8 cellular contexts compared by ENCODE assay signal in genomic region chr1:62508187-62508758, GRCh38.
DNase-seq lines count a peak whose midpoint lies in the region; ATAC-seq, FAIRE-seq and TF ChIP-seq lines count a peak whose summit lies in the region.

No MANE protein-coding gene starts in this region.

- H3K9ac ChIP-seq in GM12878 (ENCODE audit: control insufficient read depth, insufficient read depth, low read length) = no peak overlapping the region

- no peaks in the 10 kb centered on the region for H3K9me3 ChIP-seq in GM12878 (replicated peaks; ENCODE audit: control insufficient read depth, insufficient read depth, low read length)

- TF ChIP-seq POLR2A in GM12878 (IDR thresholded peaks at IDR 0.05; ENCODE audit: low read depth, low read length) = no peak

- TF ChIP-seq EP300 in GM12878 (IDR thresholded peaks at IDR 0.05; ENCODE audit: borderline replicate concordance in 1 of 2, control insufficient read depth in 1 of 2, low read depth in 2 of 2, low read length in 2 of 2) = no peak

- DNase-seq in ELR (ENCODE audit: low read depth) = peak; percentile 61
- peak; percentile 55 for DNase-seq in NCI-H1694 (lab: John Stamatoyannopoulos, UW)
- DNase-seq in GM12878 (ENCODE audit: low read depth, low spot score) = peak; percentile 9
- no peak for DNase-seq in left lobe of liver (ENCODE audit: low spot score)
- DNase-seq in mesenteric fat pad (ENCODE audit: low spot score) = no peak
- no peak for DNase-seq in activated CD4-positive, CD25-positive, alpha-beta regulatory T cell treated with anti-CD3 and anti-CD28 coated beads, Interleukin-2, amount 50 U/mL, for 72 hours

- H3K36me3 ChIP-seq in GM12878 (ENCODE audit: control insufficient read depth in 2 of 2, insufficient read depth in 2 of 2, low read length in 1 of 2) = peaks cover 0 to 3% of the 10 kb centered on the region in 2 experiments; a peak in 1 of 4 replicates

- no peak overlapping the region for H3K27ac ChIP-seq in 22Rv1
- no peak overlapping the region for H3K27ac ChIP-seq in GM12878 (ENCODE audit: control insufficient read depth, insufficient read depth)

- H4K20me1 ChIP-seq in GM12878 (ENCODE audit: control insufficient read depth, insufficient read depth) = no peaks in the 10 kb centered on the region

- H3K4me3 ChIP-seq in GM12878 = no peak overlapping the region

- TF ChIP-seq RAD21 in GM12878 (IDR thresholded peaks at IDR 0.05; ENCODE audit: insufficient read depth, low read depth, low read length) = peak; percentile 88

- RAD21 ChIA-PET in GM12878 (lab: Charles Lee; ENCODE audit: unreplicated experiment) = interaction anchor here (0.6 to 5.5 kb wide), 14 partner anchors 8 to 333 kb away, joined by 3 to 156 read pairs (median 4); no protein-coding TSS in a partner anchor

- no peak overlapping the region for H2AFZ ChIP-seq in GM12878 (ENCODE audit: control insufficient read depth, low read depth, low read length)

- in situ Hi-C loops in GM12878 (cut with MboI) = loop anchor here (5.0 kb wide), 1 partner anchor 239 kb away; no protein-coding TSS in a partner anchor

- WGBS in GM12878 (ENCODE audit: insufficient coverage, insufficient replicate concordance, low lambda C conversion rate, missing lambda C conversion rate) = 39% methylated on average over 1 of the region's 1 CpG

- POLR2A ChIA-PET in GM12878 (lab: Charles Lee) = interaction anchor here (0.6 kb wide), 1 partner anchor 31 kb away, joined by 3 read pairs; no protein-coding TSS in a partner anchor

- TF ChIP-seq CTCF in 22Rv1 (IDR thresholded peaks at IDR 0.05) = peak; percentile 84
- peak; percentile 58 to 68 (median 60) for TF ChIP-seq CTCF in GM12878 (IDR thresholded peaks at IDR 0.05 in 2 of 3, conservative IDR thresholded peaks at IDR 0.05 in 1 of 3; ENCODE audit: control insufficient read depth in 2 of 3, extremely low read depth in 1 of 3, insufficient read depth in 1 of 3, low read depth in 3 of 3, low read length in 3 of 3)

- H3K4me2 ChIP-seq in GM12878 (ENCODE audit: control insufficient read depth, insufficient read depth) = no peak overlapping the region

- peak; percentile 59 for FAIRE-seq in GM12878 (lab: Jason Lieb, UNC)

- intact Hi-C loops in GM12878 (cut with micrococcal nuclease; ENCODE audit: unreplicated experiment) = loop anchor here (1.0 to 10.0 kb wide), 2 partner anchors 238 to 337 kb away; no protein-coding TSS in a partner anchor

- no TSS peak for BruUV-seq in GM12878 (replicated peaks; lab: Mats Ljungman, UMichigan)

- no peaks in the 10 kb centered on the region for H3K27me3 ChIP-seq in GM12878 (replicated peaks in 1 of 2; ENCODE audit: control insufficient read depth in 2 of 2, insufficient read depth in 2 of 2, low read length in 1 of 2)

- ATAC-seq in GM12878 (peak; percentile 68), left lobe of liver (peak; percentile 76), GM21825 (IDR thresholded peaks at IDR 0.05; ENCODE audit: unreplicated experiment) (no peak)

- H3K79me2 ChIP-seq in GM12878 (ENCODE audit: control insufficient read depth, insufficient read depth, low read length) = no peaks in the 10 kb centered on the region

- CTCF ChIA-PET in GM12878 (lab: Yijun Ruan, JAX) = interaction anchor here (0.5 to 11.2 kb wide), 43 partner anchors 8 to 345 kb away, joined by 3 to 305 read pairs (median 4); partner anchors contain the start of gene ATG4C

- SMC1A ChIA-PET in GM12878 (lab: Charles Lee; ENCODE audit: uncharacterized antibody, unreplicated experiment) = interaction anchor here (0.6 to 7.6 kb wide), 31 partner anchors 9 to 333 kb away, joined by 3 to 186 read pairs (median 4); partner anchors contain the start of gene DOCK7

- no peaks in the 10 kb centered on the region for H3K4me1 ChIP-seq in GM12878 (ENCODE audit: control insufficient read depth, insufficient read depth, low read length)

TF ChIP-seq in GM12878, 131 proteins besides CTCF, POLR2A, EP300 and RAD21:
- TF ChIP-seq MEF2B (IDR thresholded peaks at IDR 0.05; ENCODE audit: partially characterized antibody, poor library complexity, severe bottlenecking) (no peak), SMC3 (IDR thresholded peaks at IDR 0.05; ENCODE audit: borderline replicate concordance, low read length) (peak; percentile 85), USF1 (IDR thresholded peaks at IDR 0.05; ENCODE audit: borderline replicate concordance, extremely low read length, insufficient read depth, low read depth, low read length) (no peak), WRNIP1 (IDR thresholded peaks at IDR 0.05; ENCODE audit: borderline replicate concordance, low read depth, low read length) (no peak)

Comparison
In these comparisons a context has a peak if more than half of its experiments do, and no peak if none do; other contexts are left out.
1. DNase-seq: peak in ELR (single experiment), NCI-H1694 (single experiment) and GM12878 (single experiment); none in left lobe of liver (single experiment), mesenteric fat pad (single experiment) and activated CD4-positive, CD25-positive, alpha-beta regulatory T cell treated with anti-CD3 and anti-CD28 coated beads, Interleukin-2, amount 50 U/mL, for 72 hours (single experiment).